Comparison of ENCODE assay signal across 20 cellular contexts in the genomic region with DNA sequence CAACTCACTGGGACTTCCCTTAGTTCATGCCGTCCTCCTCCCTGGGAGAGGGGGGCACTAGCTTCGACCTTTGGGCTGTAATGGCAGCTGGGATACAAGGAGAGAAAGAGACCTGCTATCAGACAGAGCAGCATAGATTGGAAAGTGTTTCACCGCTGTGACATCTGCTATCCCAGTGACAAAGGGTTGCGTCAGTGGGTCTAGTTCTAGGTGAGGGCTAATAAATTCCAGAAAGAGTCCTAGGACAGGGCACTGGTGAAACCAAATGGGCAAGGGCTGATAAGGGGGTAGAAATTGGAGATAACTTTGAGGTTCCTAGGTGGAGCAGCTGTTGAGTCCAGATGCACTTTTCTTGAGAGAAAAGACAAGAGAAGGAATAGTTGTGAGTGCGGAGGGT.
"Had no signal": no experiment of that assay in that cellular context is flagged by ENCODE, and none has a peak within 500 bp of the region (broad histone marks: within the 10 kb centered on the region; RNA-seq: fewer than 3 reads in every experiment).

No MANE protein-coding gene starts in this region.

- H3K4me3 Mint-ChIP-seq: central memory CD8-positive, alpha-beta T cell; natural killer cell; neural crest cell; stimulated activated memory B cell treated with anti-CD40 and anti-IgM and Interleukin-4, amounts not matched to agents 10 μg/mL and 1 μg/mL and 100 μg/mL, for 72 hours; stimulated activated naive CD8-positive, alpha-beta T cell treated with anti-CD3 and anti-CD28 coated beads, Interleukin-15, Interleukin-2, amounts not matched to agents 100 ng/mL and 50 ng/mL, for 24 hours had no signal

- H3K36me3 Mint-ChIP-seq: stimulated activated memory B cell treated with anti-CD40 and anti-IgM and Interleukin-4, amounts not matched to agents 10 μg/mL and 1 μg/mL and 100 μg/mL, for 72 hours had no signal

- H3K9me3 ChIP-seq: gastrocnemius medialis, left lung, mucosa of descending colon, ovary, right atrium auricular region, testis, tibial nerve had no signal

- H3K27ac ChIP-seq: left lung, ovary, right atrium auricular region, testis, tibial nerve had no signal

- H3K27me3 ChIP-seq: dorsolateral prefrontal cortex, gastrocnemius medialis, left lung, right atrium auricular region, testis, tibial nerve had no signal

- H3K4me3 ChIP-seq: dorsolateral prefrontal cortex, gastrocnemius medialis, left lung, mucosa of descending colon, ovary, right atrium auricular region, testis, tibial nerve had no signal

- H3K4me1 Mint-ChIP-seq: neural crest cell; stimulated activated memory B cell treated with anti-CD40 and anti-IgM and Interleukin-4, amounts not matched to agents 10 μg/mL and 1 μg/mL and 100 μg/mL, for 72 hours had no signal

- H3K27ac Mint-ChIP-seq: natural killer cell; stimulated activated memory B cell treated with anti-CD40 and anti-IgM and Interleukin-4, amounts not matched to agents 10 μg/mL and 1 μg/mL and 100 μg/mL, for 72 hours; stimulated activated naive CD8-positive, alpha-beta T cell treated with anti-CD3 and anti-CD28 coated beads, Interleukin-15, Interleukin-2, amounts not matched to agents 100 ng/mL and 50 ng/mL, for 24 hours had no signal

- H3K36me3 ChIP-seq: gastrocnemius medialis, left lung, ovary, right atrium auricular region, tibial nerve had no signal

- DNase-seq: cortex of kidney; dorsolateral prefrontal cortex; effector CD8-positive, alpha-beta T cell; gastrocnemius medialis; left lung; mucosa of descending colon; natural killer cell; ovary; small intestine; stimulated activated CD4-positive, alpha-beta T cell treated with anti-CD3 and anti-CD28 coated beads, Interleukin-2, amount 100 ng/mL, for 48 hours; stimulated activated CD8-positive, alpha-beta memory T cell treated with anti-CD3 and anti-CD28 coated beads, Interleukin-4, amount 100 ng/mL, for 48 hours; testis had no signal

- H3K27me3 Mint-ChIP-seq: central memory CD8-positive, alpha-beta T cell; stimulated activated naive CD8-positive, alpha-beta T cell treated with anti-CD3 and anti-CD28 coated beads, Interleukin-15, Interleukin-2, amounts not matched to agents 100 ng/mL and 50 ng/mL, for 24 hours had no signal

- ATAC-seq: esophagus mucosa; left lung; mucosa of descending colon; natural killer cell; stimulated activated memory B cell treated with anti-CD40 and anti-IgM and Interleukin-4, amounts not matched to agents 10 μg/mL and 1 μg/mL and 100 μg/mL, for 72 hours had no signal

- FAIRE-seq: keratinocyte, small intestine had no signal

- H3K4me1 ChIP-seq: gastrocnemius medialis, left lung, right atrium auricular region, testis had no signal

- H3K9me3 Mint-ChIP-seq: central memory CD8-positive, alpha-beta T cell; natural killer cell; stimulated activated memory B cell treated with anti-CD40 and anti-IgM and Interleukin-4, amounts not matched to agents 10 μg/mL and 1 μg/mL and 100 μg/mL, for 72 hours; stimulated activated naive CD8-positive, alpha-beta T cell treated with anti-CD3 and anti-CD28 coated beads, Interleukin-15, Interleukin-2, amounts not matched to agents 100 ng/mL and 50 ng/mL, for 24 hours had no signal
